In the genomic region with DNA sequence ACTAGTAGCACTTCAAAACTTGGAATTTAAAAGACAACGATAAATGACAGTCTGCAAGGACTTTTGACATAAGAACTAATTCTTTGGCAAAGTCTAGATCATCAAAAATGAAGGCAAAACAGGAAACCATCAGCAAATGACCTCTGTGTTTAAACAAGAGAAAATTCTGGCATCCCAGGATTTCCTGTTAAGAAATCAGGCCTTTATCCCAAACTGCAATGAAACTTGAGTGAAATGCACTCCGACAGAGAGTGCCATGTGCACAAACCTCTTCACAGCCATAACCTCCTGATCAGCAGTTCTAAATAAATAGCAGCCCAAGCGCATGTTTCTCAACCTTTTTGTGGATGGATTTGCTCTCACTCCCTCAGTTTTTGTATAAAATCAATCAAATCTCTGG, we compare ENCODE assay signal across 19 cellular contexts.
DNase-seq lines count a peak whose midpoint lies in the region; FAIRE-seq and TF ChIP-seq lines count a peak whose summit lies in the region.
"Had no signal": no experiment of that assay in that cellular context is flagged by ENCODE, and none has a peak within 500 bp of the region (broad histone marks: within the 10 kb centered on the region; RNA-seq: fewer than 3 reads in every experiment).

No MANE protein-coding gene starts in this region.

- H3K36me3 Mint-ChIP-seq in glutamatergic neuron (ENCODE audit: unreplicated experiment): no peaks in the 10 kb centered on the region
- no peaks in the 10 kb centered on the region for H3K36me3 Mint-ChIP-seq in osteocyte (ENCODE audit: unreplicated experiment)
- H3K36me3 Mint-ChIP-seq: activated naive CD8-positive, alpha-beta T cell treated with anti-CD3 and anti-CD28 coated beads, Interleukin-2, amount 10 ng/mL, durations not matched to agents 7 days and 5 days had no signal

- H3K36me3 ChIP-seq in prostate gland: no peaks in the 10 kb centered on the region

- no peak for TF ChIP-seq POLR2A in prostate gland (IDR thresholded peaks at IDR 0.05)

- H3K9me3 Mint-ChIP-seq in glutamatergic neuron (ENCODE audit: unreplicated experiment) (peaks cover 8% of the 10 kb centered on the region), osteocyte (ENCODE audit: unreplicated experiment) (no peaks in the 10 kb centered on the region)
- H3K9me3 Mint-ChIP-seq: activated naive CD8-positive, alpha-beta T cell treated with anti-CD3 and anti-CD28 coated beads, Interleukin-2, amount 10 ng/mL, durations not matched to agents 7 days and 5 days had no signal

- WGBS in prostate gland: 45% methylated on average over 3 of the region's 3 CpGs

- H3K4me3 ChIP-seq in AG04450 (ENCODE audit: low read depth, low read length): no peak overlapping the region
- no peak overlapping the region for H3K4me3 ChIP-seq in prostate gland

- H3K4me1 Mint-ChIP-seq in glutamatergic neuron (ENCODE audit: low read depth, unreplicated experiment) (peaks cover 45% of the 10 kb centered on the region), osteocyte (ENCODE audit: unreplicated experiment) (peaks cover 35% of the 10 kb centered on the region)
- H3K4me1 Mint-ChIP-seq: activated naive CD8-positive, alpha-beta T cell treated with anti-CD3 and anti-CD28 coated beads, Interleukin-2, amount 10 ng/mL, durations not matched to agents 7 days and 5 days had no signal

- no peaks in the 10 kb centered on the region for H3K4me1 ChIP-seq in prostate gland (replicated peaks)

- POLR2A ChIA-PET in AG04450 (lab: Yijun Ruan, JAX): no interaction called here

- no peaks in the 10 kb centered on the region for H3K27me3 ChIP-seq in AG04450 (ENCODE audit: control insufficient read depth, insufficient read depth, low read length)
- H3K27me3 ChIP-seq in prostate gland (replicated peaks; ENCODE audit: insufficient read depth): no peaks in the 10 kb centered on the region
- H3K27me3 ChIP-seq: foreskin keratinocyte had no signal

- H3K27ac Mint-ChIP-seq in glutamatergic neuron (ENCODE audit: unreplicated experiment) (peak overlapping the region; percentile 74), osteocyte (ENCODE audit: unreplicated experiment) (peak overlapping the region; percentile 24)
- H3K27ac Mint-ChIP-seq: activated naive CD8-positive, alpha-beta T cell treated with anti-CD3 and anti-CD28 coated beads, Interleukin-2, amount 10 ng/mL, durations not matched to agents 7 days and 5 days; progenitor cell of endocrine pancreas had no signal

- H3K27ac ChIP-seq in AG04450 (ENCODE audit: low read depth, low read length): peak overlapping the region; percentile 31
- H3K27ac ChIP-seq in prostate gland: no peak overlapping the region
- H3K27ac ChIP-seq: foreskin keratinocyte had no signal

- intact Hi-C loops in prostate gland (cut with DNase I): loop anchor here (5.0 kb wide), 1 partner anchor 107 kb away; a partner anchor contains a TSS

- DNase-seq in AG04450 (ENCODE audit: low read depth, low spot score): no peak
- peak; percentile 41 for DNase-seq in amniotic epithelial cell (ENCODE audit: low read depth)
- no peak for DNase-seq in glutamatergic neuron
- no peak for DNase-seq in osteocyte (ENCODE audit: extremely low spot score, unreplicated experiment)
- no peak for DNase-seq in retina
- no peak for DNase-seq in HTR-8/SVneo (ENCODE audit: insufficient read length, low spot score)
- no peak for DNase-seq in prostate gland (ENCODE audit: low spot score)
- DNase-seq in Kasumi-1 (lab: John Stamatoyannopoulos, UW): no peak
- DNase-seq: activated CD4-positive, alpha-beta T cell treated with anti-CD3 and anti-CD28 coated beads for 4 hours; activated naive CD8-positive, alpha-beta T cell treated with anti-CD3 and anti-CD28 coated beads, Interleukin-2, amount 10 ng/mL, durations not matched to agents 7 days and 5 days; Calu3; cortex of kidney; foreskin keratinocyte; NCI-H2171; NK-92 treated with Interleukin-12 subunit alpha and Interleukin-12 subunit beta, amount 100 ng/mL, for 24 hours; SHP77; T-helper 9 cell had no signal

- H3K4me3 Mint-ChIP-seq in glutamatergic neuron (ENCODE audit: unreplicated experiment) (peak overlapping the region; percentile 2), osteocyte (ENCODE audit: unreplicated experiment) (no peak overlapping the region)
- H3K4me3 Mint-ChIP-seq: activated naive CD8-positive, alpha-beta T cell treated with anti-CD3 and anti-CD28 coated beads, Interleukin-2, amount 10 ng/mL, durations not matched to agents 7 days and 5 days had no signal

- CTCF ChIA-PET in AG04450 (lab: Charles Lee): no interaction called here

- H3K9me3 ChIP-seq in AG04450 (ENCODE audit: control insufficient read depth, insufficient read depth, low read length) (no peaks in the 10 kb centered on the region), prostate gland (no peaks in the 10 kb centered on the region)

- no peak for FAIRE-seq in HTR-8/SVneo (lab: Jason Lieb, UNC)
- FAIRE-seq: islet of Langerhans had no signal

- TF ChIP-seq CTCF in AG04450 (IDR thresholded peaks at IDR 0.05; ENCODE audit: low read depth, low read length) (no peak), glutamatergic neuron (IDR thresholded peaks at IDR 0.05; ENCODE audit: partially characterized antibody, unreplicated experiment) (no peak), osteocyte (IDR thresholded peaks at IDR 0.05) (no peak), prostate gland (IDR thresholded peaks at IDR 0.05) (no peak)

- H3K27me3 Mint-ChIP-seq in glutamatergic neuron (ENCODE audit: unreplicated experiment) (peaks cover 3% of the 10 kb centered on the region), osteocyte (ENCODE audit: unreplicated experiment) (peaks cover 7% of the 10 kb centered on the region)
